Comparison of ENCODE assay signal across 8 cellular contexts in the genomic region with DNA sequence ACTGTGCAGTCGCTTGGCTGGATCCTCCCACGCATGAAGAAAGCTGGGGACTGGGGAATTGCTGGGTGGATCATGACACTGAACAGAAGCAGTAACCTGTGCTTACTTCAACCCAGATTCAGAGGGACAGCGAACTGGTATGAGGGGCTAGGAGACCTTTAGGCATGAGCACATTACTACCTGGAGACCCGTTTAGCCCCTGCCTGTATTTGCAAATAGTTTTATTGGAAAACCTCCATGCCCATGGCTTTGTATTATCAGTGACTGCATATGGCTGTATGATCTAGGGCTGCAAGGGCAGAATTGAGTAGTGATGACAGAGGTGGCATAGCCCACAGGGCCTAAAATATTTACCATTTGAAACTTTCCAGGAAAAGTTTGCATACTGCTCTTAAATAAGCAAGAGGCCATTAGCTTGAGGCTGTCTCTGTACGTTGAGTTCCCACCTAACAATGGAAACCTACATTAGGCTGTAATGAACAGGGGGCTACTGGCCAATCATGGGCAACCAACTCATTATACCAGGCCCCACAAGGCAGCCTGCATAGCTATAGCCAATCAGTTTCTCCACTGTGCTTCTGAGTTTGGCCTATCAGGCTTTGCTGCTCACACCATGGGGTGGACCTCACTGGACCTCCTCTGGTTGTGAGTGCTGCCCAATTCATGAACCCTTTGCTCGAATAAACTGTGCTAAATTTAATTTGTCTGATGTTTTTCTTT. TPM values are rescaled to one million over a fixed set of nuclear protein-coding genes. Genes with fewer than 3 reads are reported as not detected.
A peak's percentile ranks its signal among the peaks of the same experiment; 100 is the strongest.
DNase-seq lines count a peak whose midpoint lies in the region; ATAC-seq and TF ChIP-seq lines count a peak whose summit lies in the region.

No MANE protein-coding gene starts in this region.

- H3K9ac ChIP-seq in MM.1S (ENCODE audit: low read length), result no peak overlapping the region

- peak; percentile 52 for DNase-seq in GM20000 (ENCODE audit: low spot score)
- DNase-seq in MM.1S, result no peak
- DNase-seq in epithelial cell of esophagus (ENCODE audit: low read depth), result no peak
- no peak for DNase-seq in sciatic nerve (ENCODE audit: low spot score)
- no peak for DNase-seq in NCI-H2171 (lab: John Stamatoyannopoulos, UW)
- DNase-seq in SIG-M5 (lab: John Stamatoyannopoulos, UW), result no peak
- DNase-seq in activated effector memory CD4-positive, alpha-beta T cell treated with anti-CD3 and anti-CD28 coated beads, Interleukin-2, amount 50 U/mL, for 16 hours, result no peak
- no peak for DNase-seq in COR-L47 (lab: John Stamatoyannopoulos, UW)

- no peaks in the 10 kb centered on the region for H3K27me3 ChIP-seq in MM.1S (replicated peaks; ENCODE audit: insufficient read depth, low read length)

- H3K9me3 ChIP-seq in MM.1S (replicated peaks; ENCODE audit: insufficient read depth, low read length), result no peaks in the 10 kb centered on the region

- H3K4me2 ChIP-seq in MM.1S (ENCODE audit: low read depth, low read length), result peak overlapping the region; percentile 88

- H3K79me2 ChIP-seq in MM.1S (ENCODE audit: low read length), result no peaks in the 10 kb centered on the region

- H3K36me3 ChIP-seq in MM.1S (replicated peaks; ENCODE audit: insufficient read depth, low read length), result no peaks in the 10 kb centered on the region

- H4K20me1 ChIP-seq in MM.1S (ENCODE audit: insufficient read depth, low read length), result no peaks in the 10 kb centered on the region

- ATAC-seq in sciatic nerve, result peak; percentile 26

- peak overlapping the region; percentile 54 for H3K4me3 ChIP-seq in MM.1S (ENCODE audit: low read length)
- peak overlapping the region; percentile 33 for H3K4me3 ChIP-seq in epithelial cell of esophagus (ENCODE audit: low read length)

- no peak for TF ChIP-seq CTCF in GM20000 (IDR thresholded peaks at IDR 0.05; ENCODE audit: extremely low read depth, missing control alignments)
- TF ChIP-seq CTCF in MM.1S (IDR thresholded peaks at IDR 0.05; ENCODE audit: low read length), result no peak
- no peak for TF ChIP-seq CTCF in epithelial cell of esophagus (IDR thresholded peaks at IDR 0.05; ENCODE audit: insufficient read depth, low read depth, low read length, missing control alignments)

- H3K9me2 ChIP-seq in MM.1S (replicated peaks; ENCODE audit: insufficient read depth, low read length), result no peaks in the 10 kb centered on the region

- H2AFZ ChIP-seq in MM.1S (ENCODE audit: low read length), result peak overlapping the region; percentile 47; the same call in 1 of the 2 replicates

- H3F3A ChIP-seq in MM.1S (ENCODE audit: insufficient read depth, low read length), result no peaks in the 10 kb centered on the region

- no peak overlapping the region for H3K27ac ChIP-seq in MM.1S (ENCODE audit: low read length)

- intact Hi-C loops in sciatic nerve (cut with DNase I), result no loop called here

- no peaks in the 10 kb centered on the region for H3K4me1 ChIP-seq in MM.1S (ENCODE audit: low read length)

RNA-seq across cellular contexts. Expression of a gene that starts 0.6 kb away (rescaled TPM):
- 2.5 TPM for total RNA-seq in sciatic nerve
